16 cellular contexts compared by ENCODE assay signal in the genomic region with DNA sequence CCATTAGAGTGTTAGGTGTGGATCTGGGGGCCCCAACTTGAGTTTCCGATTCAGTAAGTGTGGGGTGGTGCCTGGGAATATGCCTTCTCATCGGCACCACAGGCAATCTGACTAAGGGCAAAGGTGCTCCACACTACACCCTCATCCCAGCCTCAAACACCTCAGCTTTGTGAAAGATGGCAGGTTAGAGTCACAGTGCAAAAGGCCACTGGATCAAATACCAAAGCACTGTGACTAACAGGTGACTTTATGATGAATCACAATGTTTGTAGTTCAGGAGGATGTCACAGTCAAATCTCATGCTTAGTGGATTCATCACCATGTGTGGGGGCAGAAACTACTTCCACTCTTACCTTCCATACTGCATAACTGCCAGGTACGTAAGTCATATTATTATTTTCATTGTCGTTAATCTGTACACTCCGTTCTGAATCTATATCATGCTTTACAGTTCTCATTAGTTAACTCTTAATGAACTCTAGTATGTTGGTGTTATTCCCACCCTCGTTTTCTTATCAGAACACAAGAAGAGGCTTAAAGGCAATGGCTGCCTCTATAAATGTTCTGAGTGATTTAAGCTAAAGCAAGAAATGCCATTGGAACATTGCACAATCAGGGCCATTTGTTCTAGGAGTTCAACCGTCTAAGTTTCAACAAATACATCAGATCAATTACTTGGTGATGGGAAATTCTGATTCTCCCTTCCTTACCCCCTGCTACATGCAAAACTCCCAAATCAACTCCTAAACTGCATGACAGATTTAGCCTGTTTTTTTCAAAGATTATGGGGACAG. TPM values are rescaled to one million over a fixed set of nuclear protein-coding genes. Genes with fewer than 3 reads are reported as not detected.
DNase-seq lines count a peak whose midpoint lies in the region; ATAC-seq, FAIRE-seq and TF ChIP-seq lines count a peak whose summit lies in the region.
"Had no signal": no experiment of that assay in that cellular context is flagged by ENCODE, and none has a peak within 500 bp of the region (broad histone marks: within the 10 kb centered on the region; RNA-seq: fewer than 3 reads in every experiment).

No MANE protein-coding gene starts in this region.

- no peak overlapping the region for H2AK5ac ChIP-seq in H1 (ENCODE audit: low read depth, low read length)

- no peak overlapping the region for H2BK120ac ChIP-seq in H1 (replicated peaks; ENCODE audit: low read depth, low read length)

- H2BK20ac ChIP-seq in H1 (ENCODE audit: low read length) = no peak overlapping the region

- H3K4me1 ChIP-seq in H1 (replicated peaks in 1 of 4; ENCODE audit: control insufficient read depth in 3 of 4, insufficient read depth in 4 of 4, low read length in 3 of 4) = no peaks in the 10 kb centered on the region
- peaks cover 25% of the 10 kb centered on the region for H3K4me1 ChIP-seq in skeletal muscle satellite cell (ENCODE audit: control insufficient read depth, insufficient read depth, low read length)
- H3K4me1 ChIP-seq: ascending aorta, BLaER1, esophagus squamous epithelium, left ventricle myocardium inferior, upper lobe of right lung had no signal

- no peaks in the 10 kb centered on the region for H3K9me3 ChIP-seq in H1 (ENCODE audit: insufficient read depth in 2 of 2, low read depth in 1 of 2, low read length in 1 of 2)
- H3K9me3 ChIP-seq in skeletal muscle satellite cell (replicated peaks; ENCODE audit: low read length) = no peaks in the 10 kb centered on the region
- H3K9me3 ChIP-seq: ascending aorta, BLaER1, esophagus squamous epithelium, left ventricle myocardium inferior, ovary, upper lobe of right lung had no signal

- no peak overlapping the region for H3K4me3 Mint-ChIP-seq in activated T-cell treated with anti-CD3 and anti-CD28 coated beads, Interleukin-2, amount 50 U/mL, for 24 hours

- no peak overlapping the region for H2BK15ac ChIP-seq in H1 (ENCODE audit: low read length)

- CTCF ChIA-PET in H1 (lab: Charles Lee; ENCODE audit: partially characterized antibody) = interaction anchor here (1.0 kb wide), 1 partner anchor 45 kb away, joined by 3 read pairs; no protein-coding TSS in a partner anchor

- 90% methylated on average over 7 of the region's 7 CpGs; no CpG with 5 or more reads in 1 of the 2 experiments for WGBS in H1 (ENCODE audit: extremely low coverage in 1 of 2, insufficient coverage in 1 of 2, insufficient read length in 1 of 2, insufficient replicate concordance in 2 of 2, low coverage in 1 of 2, low lambda C conversion rate in 2 of 2, missing lambda C conversion rate in 1 of 2), 2 experiments

- H3K27me3 ChIP-seq in H1 (replicated peaks in 1 of 4; ENCODE audit: control insufficient read depth in 3 of 4, extremely low read depth in 1 of 4, insufficient read depth in 3 of 4, low read length in 3 of 4) = no peaks in the 10 kb centered on the region
- no peaks in the 10 kb centered on the region for H3K27me3 ChIP-seq in skeletal muscle satellite cell (ENCODE audit: control insufficient read depth, insufficient read depth, low read length)
- H3K27me3 ChIP-seq: ascending aorta, BLaER1, esophagus squamous epithelium, ovary, upper lobe of right lung had no signal

- no peak overlapping the region for H3K27ac ChIP-seq in H1 (ENCODE audit: low read depth, low read length)
- H3K27ac ChIP-seq: ascending aorta, BLaER1, left ventricle myocardium inferior, ovary, upper lobe of right lung had no signal

- H4K20me1 ChIP-seq in H1 (replicated peaks in 1 of 2; ENCODE audit: control insufficient read depth in 1 of 2, insufficient read depth in 2 of 2, low read length in 2 of 2) = no peaks in the 10 kb centered on the region
- H4K20me1 ChIP-seq: BLaER1 had no signal

- no peak overlapping the region for H3K18ac ChIP-seq in H1 (ENCODE audit: extremely low read depth, low read length)

- no peak for ATAC-seq in HG03108 (IDR thresholded peaks at IDR 0.05; ENCODE audit: unreplicated experiment)
- ATAC-seq: upper lobe of right lung had no signal

- no peak for TF ChIP-seq RAD21 in H1 (IDR thresholded peaks at IDR 0.05 in 1 of 2, conservative IDR thresholded peaks at IDR 0.05 in 1 of 2; ENCODE audit: low read depth in 2 of 2, low read length in 2 of 2)

- H3K27ac Mint-ChIP-seq in activated T-cell treated with anti-CD3 and anti-CD28 coated beads, Interleukin-2, amount 50 U/mL, for 24 hours = no peak overlapping the region

- no peaks in the 10 kb centered on the region for H3K36me3 Mint-ChIP-seq in activated T-cell treated with anti-CD3 and anti-CD28 coated beads, Interleukin-2, amount 50 U/mL, for 24 hours (ENCODE audit: low read depth)

- no peaks in the 10 kb centered on the region for H3K79me1 ChIP-seq in H1 (ENCODE audit: low read depth, low read length)

- H3K4me1 Mint-ChIP-seq in activated T-cell treated with anti-CD3 and anti-CD28 coated beads, Interleukin-2, amount 50 U/mL, for 24 hours (ENCODE audit: low read depth) = peaks cover 10% of the 10 kb centered on the region

- H3K23ac ChIP-seq in H1 (ENCODE audit: insufficient read length) = no peak overlapping the region

- H3K4me3 ChIP-seq in H1 (ENCODE audit: extremely low read depth in 1 of 4, insufficient read depth in 2 of 4, low read depth in 3 of 4, low read length in 4 of 4) = no peak overlapping the region
- H3K4me3 ChIP-seq in skeletal muscle satellite cell (ENCODE audit: low read length) = no peak overlapping the region
- H3K4me3 ChIP-seq: ascending aorta, BLaER1, esophagus squamous epithelium, left ventricle myocardium inferior, ovary, upper lobe of right lung had no signal

- no peak overlapping the region for H3K9ac ChIP-seq in H1 (replicated peaks in 1 of 4; ENCODE audit: extremely low read depth in 1 of 4, low read depth in 3 of 4, low read length in 3 of 4)
- no peak overlapping the region for H3K9ac ChIP-seq in skeletal muscle satellite cell (ENCODE audit: low read depth, low read length)
- H3K9ac ChIP-seq: BLaER1 had no signal

- H3K4me2 ChIP-seq in H1 (ENCODE audit: insufficient read depth in 1 of 2, low read depth in 2 of 2, low read length in 2 of 2) = no peak overlapping the region
- H3K4me2 ChIP-seq in skeletal muscle satellite cell (ENCODE audit: low read length) = peak overlapping the region; percentile 8
- H3K4me2 ChIP-seq: BLaER1 had no signal

- no peak overlapping the region for H4K91ac ChIP-seq in H1 (replicated peaks; ENCODE audit: insufficient read length, low read length)

- no peaks in the 10 kb centered on the region for H3K23me2 ChIP-seq in H1 (ENCODE audit: low read depth, low read length)

- H3K36me3 ChIP-seq in H1 (ENCODE audit: control insufficient read depth in 2 of 4, insufficient read depth in 4 of 4, low read length in 3 of 4) = no peaks in the 10 kb centered on the region
- H3K36me3 ChIP-seq in skeletal muscle satellite cell (ENCODE audit: insufficient read depth, low read length) = no peaks in the 10 kb centered on the region
- H3K36me3 ChIP-seq: ascending aorta, BLaER1, esophagus squamous epithelium, left ventricle myocardium inferior, ovary, upper lobe of right lung had no signal

- no peak overlapping the region for H2BK12ac ChIP-seq in H1 (ENCODE audit: low read depth, low read length)

- POLR2A ChIA-PET in H1 (lab: Charles Lee; ENCODE audit: partially characterized antibody) = no interaction called here

- no peak for TF ChIP-seq CTCF in H1 (IDR thresholded peaks at IDR 0.05; ENCODE audit: control extremely low read depth in 1 of 3, insufficient read depth in 1 of 3, low read depth in 1 of 3, low read length in 3 of 3)

- H3K56ac ChIP-seq in H1 (replicated peaks; ENCODE audit: insufficient read length, low read depth, low read length) = no peak overlapping the region

- no peak overlapping the region for H2BK5ac ChIP-seq in H1 (ENCODE audit: low read depth, low read length)

- no peaks in the 10 kb centered on the region for H3K79me2 ChIP-seq in H1 (ENCODE audit: control insufficient read depth in 1 of 2, insufficient read depth in 2 of 2, low read length in 2 of 2)

- no peak overlapping the region for H3K14ac ChIP-seq in H1 (ENCODE audit: insufficient read length)

- no peaks in the 10 kb centered on the region for H3K27me3 Mint-ChIP-seq in activated T-cell treated with anti-CD3 and anti-CD28 coated beads, Interleukin-2, amount 50 U/mL, for 24 hours

- no peak overlapping the region for H3K4ac ChIP-seq in H1 (replicated peaks; ENCODE audit: insufficient read length, low read depth, low read length)

- no peak overlapping the region for H4K8ac ChIP-seq in H1 (ENCODE audit: extremely low read depth, insufficient read depth, low read length)

- TF ChIP-seq EP300 in H1 (IDR thresholded peaks at IDR 0.05; ENCODE audit: borderline replicate concordance in 1 of 2, low read depth in 2 of 2, low read length in 2 of 2) = no peak

- H3K9me3 Mint-ChIP-seq in activated T-cell treated with anti-CD3 and anti-CD28 coated beads, Interleukin-2, amount 50 U/mL, for 24 hours = no peaks in the 10 kb centered on the region

- no peak for TF ChIP-seq POLR2A in H1 (IDR thresholded peaks at IDR 0.05; ENCODE audit: control extremely low read depth in 1 of 2, low read depth in 2 of 2, low read length in 2 of 2)

- H2AFZ ChIP-seq in H1 (ENCODE audit: low read length) = no peak overlapping the region

- no peak overlapping the region for H4K5ac ChIP-seq in H1 (ENCODE audit: insufficient read length, low read depth, low read length)

- no peak for FAIRE-seq in H1 (lab: Jason Lieb, UNC)

- DNase-seq in activated T-cell treated with anti-CD3 and anti-CD28 coated beads for 24 hours (ENCODE audit: low read depth) (peak; percentile 7), LoVo (ENCODE audit: low spot score) (peak; percentile 79), H1 (ENCODE audit: low read depth in 1 of 2, low spot score in 2 of 2) (no peak), pons (ENCODE audit: low spot score) (no peak), GM19240 (ENCODE audit: insufficient read length, low spot score) (no peak)
- DNase-seq in activated T-cell treated with anti-CD3 and anti-CD28 coated beads, Interleukin-2, amount 50 U/mL, for 24 hours = no peak
- DNase-seq: activated CD4-positive, alpha-beta T cell treated with anti-CD3 and anti-CD28 coated beads, Interleukin-2, amount 50 U/mL, for 1 hour; esophagus squamous epithelium; left ventricle myocardium inferior; ovary; SIG-M5; upper lobe of right lung had no signal

TF ChIP-seq in H1, 55 proteins besides CTCF, POLR2A, EP300 and RAD21:
- TF ChIP-seq CEBPB (IDR thresholded peaks at IDR 0.05; ENCODE audit: low read depth, low read length) (peak; percentile 19; the same call in 1 of the 2 replicates), SIN3A (conservative IDR thresholded peaks at IDR 0.05 in 1 of 2, IDR thresholded peaks at IDR 0.05 in 1 of 2; ENCODE audit: low read depth in 1 of 2, low read length in 2 of 2) (no peak)
TF ChIP-seq in H1: peak in this region for 1.

RNA-seq across cellular contexts. Expression of a gene that starts 50.2 kb away (rescaled TPM):
- total RNA-seq in H1 (2021; fragmentation: NEBNext Ultra II Directional; extraction: Animal tissue kit (Norgen Biotek cat#: 25700)) = 1.2 and 1.5 TPM in 2 replicates
- 0.24 and 0.45 TPM in 2 replicates for polyA plus RNA-seq in H1 (2011; rRNA removed)
- 0.94 TPM for polyA plus RNA-seq in H1 (2011; cell fraction: cytosol; rRNA removed)
- polyA plus RNA-seq in H1 (2011; cell fraction: nucleus; rRNA removed) = 0.91 TPM
- 0.82 to 2.3 TPM (median 1.0 TPM) in 4 replicates for polyA plus RNA-seq in H1 (2012, experiment 1 of 2)
- polyA plus RNA-seq in H1 (2012, experiment 2 of 2) = not detected
- 1.4 TPM for polyA plus RNA-seq in H1 (2013, experiment 1 of 2)
- 1.2 TPM for polyA plus RNA-seq in H1 (2013, experiment 2 of 2)
- 1.8 and 2.0 TPM in 2 replicates for polyA minus RNA-seq in H1 (2011; rRNA and poly(A)+ RNA removed)
- polyA minus RNA-seq in H1 (2011; cell fraction: cytosol; rRNA and poly(A)+ RNA removed) = 2.9 TPM
- polyA minus RNA-seq in H1 (2011; cell fraction: nucleus; rRNA and poly(A)+ RNA removed) = 5.2 TPM
- total RNA-seq in skeletal muscle satellite cell (2012; rRNA removed) = 0.44 and 0.76 TPM in 2 replicates
- total RNA-seq: ascending aorta had no signal

Comparison
In these comparisons a context has a peak if more than half of its experiments do, and no peak if none do; other contexts are left out.
1. DNase-seq: peak in activated T-cell treated with anti-CD3 and anti-CD28 coated beads for 24 hours (single experiment) and LoVo (single experiment); none in activated T-cell treated with anti-CD3 and anti-CD28 coated beads, Interleukin-2, amount 50 U/mL, for 24 hours (single experiment), H1 (0 of 2), pons (single experiment) and GM19240 (single experiment).